ENCODE assay signal across 20 cellular contexts in genomic region chr3:176431986-176432385, GRCh38.
"Had no signal": no experiment of that assay in that cellular context is flagged by ENCODE, and none has a peak within 500 bp of the region (broad histone marks: within the 10 kb centered on the region; RNA-seq: fewer than 3 reads in every experiment).

No MANE protein-coding gene starts in this region.

- ATAC-seq: activated naive CD4-positive, alpha-beta T cell treated with anti-CD3 and anti-CD28 coated beads, Interleukin-2, amount 50 U/mL, for 72 hours; activated T-cell treated with anti-CD3 and anti-CD28 coated beads, Interleukin-2, amount 50 U/mL, for 72 hours; body of pancreas; gastrocnemius medialis; left lung; sciatic nerve had no signal

- H2AFZ ChIP-seq: parathyroid adenoma had no signal

- H3K9me3 ChIP-seq: adrenal gland, body of pancreas, gastrocnemius medialis, left lung, thyroid gland had no signal

- H3K27me3 ChIP-seq: adrenal gland, body of pancreas, dorsolateral prefrontal cortex, gastrocnemius medialis, left lung, thyroid gland had no signal

- H3K36me3 ChIP-seq: adrenal gland, gastrocnemius medialis, left lung, thyroid gland, WERI-Rb-1 had no signal

- H3K9ac ChIP-seq: parathyroid adenoma had no signal

- DNase-seq: activated CD4-positive, alpha-beta T cell treated with anti-CD3 and anti-CD28 coated beads for 1 hour; activated CD4-positive, alpha-beta T cell treated with anti-CD3 and anti-CD28 coated beads, Interleukin-2, amount 50 U/mL, for 4 hours; activated gamma-delta T cell treated with Interleukin-2 at 50 U/mL for 16 hours; activated T-cell treated with anti-CD3 and anti-CD28 coated beads, Interleukin-2, amount 50 U/mL, for 72 hours; adrenal gland; body of pancreas; caudate nucleus; dorsolateral prefrontal cortex; gastrocnemius medialis; head of caudate nucleus; kidney; left lung; stimulated activated CD8-positive, alpha-beta memory T cell treated with anti-CD3 and anti-CD28 coated beads, Interleukin-4, amount 100 ng/mL, for 48 hours; stimulated activated naive CD4-positive, alpha-beta T cell; T-helper 2 cell; thyroid gland; WERI-Rb-1 had no signal

- H3K4me1 ChIP-seq: adrenal gland, body of pancreas, gastrocnemius medialis, left lung, parathyroid adenoma, thyroid gland had no signal

- H3K27ac ChIP-seq: adrenal gland, body of pancreas, dorsolateral prefrontal cortex, gastrocnemius medialis, left lung, parathyroid adenoma, thyroid gland, WERI-Rb-1 had no signal

- H3K4me3 ChIP-seq: adrenal gland, body of pancreas, dorsolateral prefrontal cortex, gastrocnemius medialis, left lung, thyroid gland had no signal
